In genomic region chr11:93740802-93741093, GRCh38 we compare ENCODE assay signal across 8 cellular contexts. TPM values are rescaled to one million over a fixed set of nuclear protein-coding genes. Genes with fewer than 3 reads are reported as not detected.
A peak's percentile ranks its signal among the peaks of the same experiment; 100 is the strongest.
DNase-seq lines count a peak whose midpoint lies in the region; TF ChIP-seq lines count a peak whose summit lies in the region.

No MANE protein-coding gene starts in this region.

- TF ChIP-seq EP300 in sigmoid colon (IDR thresholded peaks at IDR 0.05) = no peak

- H3K9ac ChIP-seq in GM23248 = peak overlapping the region; percentile 99

- peaks cover 36% of the 10 kb centered on the region; the same call in 1 of the 2 replicates for H4K20me1 ChIP-seq in GM23248 (ENCODE audit: insufficient read depth)

- WGBS in GM23248 (ENCODE audit: low coverage in 1 of 2, low lambda C conversion rate in 2 of 2, missing lambda C conversion rate in 2 of 2), 2 experiments = 1 to 3% methylated on average over 18 of the region's 18 CpGs
- WGBS in adipose tissue, 3 donors = 0 to 1% (median 0%) methylated on average over 18 of the region's 18 CpGs
- 0% methylated on average over 18 of the region's 18 CpGs for WGBS in sigmoid colon, 2 donors

- no peak for TF ChIP-seq POLR2A in sigmoid colon (IDR thresholded peaks at IDR 0.05)

- H3K27ac ChIP-seq in GM23248 (peak overlapping the region; percentile 95), adipose tissue (ENCODE audit: low read depth, low read length) (peak overlapping the region; percentile 85), right atrium auricular region (peak overlapping the region; percentile 91 to 93), sigmoid colon (peak overlapping the region; percentile 89 to 96 (median 93))

- H3K36me3 ChIP-seq in GM23248 (ENCODE audit: low read depth) = peaks cover 42% of the 10 kb centered on the region
- H3K36me3 ChIP-seq in right atrium auricular region = peaks cover 42% of the 10 kb centered on the region
- H3K36me3 ChIP-seq in sigmoid colon = peaks cover 12 to 43% (median 21%) of the 10 kb centered on the region in 4 donors

- H3K4me3 ChIP-seq in GM23248 (peak overlapping the region; percentile 100), LNCaP clone FGC (ENCODE audit: low read depth, low read length) (peak overlapping the region; percentile 95), right atrium auricular region (peak overlapping the region; percentile 86 to 92), sigmoid colon (peak overlapping the region; percentile 62 to 90 (median 78))

- intact Hi-C loops in sigmoid colon (cut with DNase I) = loop anchor here (2.0 to 10.0 kb wide), 5 partner anchors 44 to 752 kb away; partner anchors contain the start of genes ANKRD49, CEP295, MED17 and MRE11

- DNase-seq in EL (peak; percentile 63), GM23248 (peak; percentile 89), LNCaP clone FGC (ENCODE audit: low read depth) (peak; percentile 31), SKM-1 (lab: John Stamatoyannopoulos, UW; ENCODE audit: unreplicated experiment) (peak; percentile 59), right atrium auricular region (ENCODE audit: low spot score) (peak; percentile 69), sigmoid colon (peak; percentile 79), KG1 (lab: John Stamatoyannopoulos, UW) (no peak)

- peaks cover 46% of the 10 kb centered on the region for H3K4me1 ChIP-seq in GM23248 (ENCODE audit: insufficient read depth)
- H3K4me1 ChIP-seq in right atrium auricular region = peaks cover 0 to 40% of the 10 kb centered on the region in 2 donors
- H3K4me1 ChIP-seq in sigmoid colon = peaks cover 0 to 52% (median 48%) of the 10 kb centered on the region in 4 donors

- TF ChIP-seq CTCF in LNCaP clone FGC (IDR thresholded peaks at IDR 0.05; ENCODE audit: control insufficient read depth, extremely low read depth, insufficient read depth) (0 out of 2 replicates have a peak, but pooled peaks have one; percentile 12), right atrium auricular region (IDR thresholded peaks at IDR 0.05) (no peak), sigmoid colon (IDR thresholded peaks at IDR 0.05) (no peak)

- H3K4me2 ChIP-seq in GM23248 (ENCODE audit: unreplicated experiment) = peak overlapping the region; percentile 95

- H3F3A ChIP-seq in GM23248 (ENCODE audit: insufficient read depth) = peaks cover 56% of the 10 kb centered on the region

- H3K79me2 ChIP-seq in GM23248 (ENCODE audit: insufficient read depth) = peaks cover 79% of the 10 kb centered on the region

- H3K9me2 ChIP-seq in GM23248 (ENCODE audit: insufficient read depth) = no peaks in the 10 kb centered on the region

- in situ Hi-C loops in GM23248 (cut with MboI) = no loop called here

- H2AFZ ChIP-seq in GM23248 = peak overlapping the region; percentile 94

- H3K9me3 ChIP-seq in GM23248 (ENCODE audit: low read depth) = no peaks in the 10 kb centered on the region
- H3K9me3 ChIP-seq in right atrium auricular region = no peaks in the 10 kb centered on the region
- H3K9me3 ChIP-seq in sigmoid colon = no peaks in the 10 kb centered on the region

- no peaks in the 10 kb centered on the region for H3K27me3 ChIP-seq in GM23248 (replicated peaks; ENCODE audit: insufficient read depth)
- H3K27me3 ChIP-seq in right atrium auricular region = no peaks in the 10 kb centered on the region
- no peaks in the 10 kb centered on the region for H3K27me3 ChIP-seq in sigmoid colon

RNA-seq across cellular contexts. Expression of gene TAF1D, which starts 0.5 kb away (rescaled TPM):
- 124 and 127 TPM in 2 replicates for total RNA-seq in GM23248 (2014; rRNA removed; shearing (Covaris generic))
- polyA plus RNA-seq in GM23248 (2016; fragmentation: Nextera tagmentation; extraction: Ambion mirVana) (48.0 and 60.7 TPM in 2 replicates), adipose tissue (100 to 1,000 TPM in 2 of 3 donors, 10 to 100 TPM in 1; 74.6 to 340 (median 102) TPM), sigmoid colon (10 to 100 TPM; 22.4 to 87.3 (median 68.5) TPM)
- total RNA-seq in right atrium auricular region (10 to 100 TPM; 33.0 to 36.0 TPM), sigmoid colon (100 to 1,000 TPM in 1 of 4 donors, 10 to 100 TPM in 3; 89.2 to 111 (median 94.4) TPM)

RNA-seq across cellular contexts. Expression of gene C11orf54, which starts 0.7 kb away (rescaled TPM):
- 12.5 and 13.7 TPM in 2 replicates for total RNA-seq in GM23248 (2014; rRNA removed; shearing (Covaris generic))
- polyA plus RNA-seq in GM23248 (2016; fragmentation: Nextera tagmentation; extraction: Ambion mirVana) (13.5 and 16.1 TPM in 2 replicates), adipose tissue (10 to 100 TPM; 15.6 to 25.9 (median 17.6) TPM), sigmoid colon (10 to 100 TPM; 23.7 to 82.8 (median 43.8) TPM)
- total RNA-seq in right atrium auricular region (10 to 100 TPM; 29.5 to 37.2 TPM), sigmoid colon (10 to 100 TPM; 34.9 to 56.0 (median 45.2) TPM)

RNA-seq across cellular contexts. Expression of gene MED17, which starts 43.3 kb away (rescaled TPM):
- 22.4 and 25.4 TPM in 2 replicates for total RNA-seq in GM23248 (2014; rRNA removed; shearing (Covaris generic))
- 19.5 and 22.2 TPM in 2 replicates for polyA plus RNA-seq in GM23248 (2016; fragmentation: Nextera tagmentation; extraction: Ambion mirVana)
- polyA plus RNA-seq in adipose tissue = 10 to 100 TPM in 1 of 3 donors, 1 to 10 TPM in 2; 6.4 to 11.0 (median 9.7) TPM
- total RNA-seq in right atrium auricular region = 10 to 100 TPM; 15.9 to 16.4 TPM
- total RNA-seq in sigmoid colon = 10 to 100 TPM; 19.9 to 28.9 (median 23.9) TPM
- 10 to 100 TPM in 1 of 3 donors, 1 to 10 TPM in 2; 7.2 to 12.8 (median 9.7) TPM for polyA plus RNA-seq in sigmoid colon
